ENCODE assay signal across 23 cellular contexts in the genomic region with DNA sequence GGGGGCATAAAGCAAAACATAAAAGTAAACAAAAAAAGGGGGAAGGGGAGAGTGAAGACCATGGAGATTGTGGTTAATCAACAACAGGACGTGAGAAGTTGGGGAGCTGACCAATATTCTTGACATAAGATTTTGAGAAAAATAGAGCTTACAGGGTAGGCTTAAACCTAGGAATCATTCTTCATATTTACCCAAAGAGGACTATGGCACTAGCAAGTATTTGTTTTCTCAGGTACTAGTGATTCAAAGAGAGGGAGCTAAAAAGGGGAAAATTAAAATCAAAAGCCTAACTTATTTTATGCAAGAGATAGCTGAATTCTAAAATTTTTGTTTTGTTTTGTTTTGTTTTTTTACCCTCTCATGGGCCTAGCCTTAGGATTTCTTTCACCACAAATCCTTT.
DNase-seq lines count a peak whose midpoint lies in the region; ATAC-seq and TF ChIP-seq lines count a peak whose summit lies in the region.
"Had no signal": no experiment of that assay in that cellular context is flagged by ENCODE, and none has a peak within 500 bp of the region (broad histone marks: within the 10 kb centered on the region; RNA-seq: fewer than 3 reads in every experiment).

No MANE protein-coding gene starts in this region.

- POLR2A ChIA-PET in CD4-positive, alpha-beta memory T cell (lab: Charles Lee; ENCODE audit: partially characterized antibody), result no interaction called here

- H3K27ac ChIP-seq in GM23338 (ENCODE audit: low read depth), result no peak overlapping the region
- H3K27ac ChIP-seq in CD4-positive, alpha-beta memory T cell (ENCODE audit: low read depth, low read length), result no peak overlapping the region
- H3K27ac ChIP-seq: A549; BLaER1 treated with 17β-estradiol and CSF1 and Interleukin-3, amounts not matched to agents 10 nM and 100 nM; GM23248 had no signal

- DNase-seq in GM23338 (ENCODE audit: low spot score) (no peak), endothelial cell (ENCODE audit: low spot score) (no peak), left lobe of liver (ENCODE audit: low spot score) (no peak), neural crest cell (ENCODE audit: low read depth, low spot score) (no peak), OCI-M2 (lab: John Stamatoyannopoulos, UW; ENCODE audit: unreplicated experiment) (no peak)
- no peak for DNase-seq in CD4-positive, alpha-beta memory T cell
- DNase-seq in stimulated activated naive CD8-positive, alpha-beta T cell treated with anti-CD3 and anti-CD28 coated beads, Interleukin-15, Interleukin-2, amounts not matched to agents 100 U/mL and 50 U/mL, for 24 hours, result no peak
- DNase-seq: 8988T; ACHN; AML-193; BE2C; Calu3; CD4-positive, alpha-beta T cell; COR-L47; DMS153; DND-41; GM23248; H9 had no signal

- no peaks in the 10 kb centered on the region for H3K79me2 ChIP-seq in GM23338 (replicated peaks; ENCODE audit: insufficient read depth)

- no peak overlapping the region for H3K4me3 Mint-ChIP-seq in GM23338
- no peak overlapping the region for H3K4me3 Mint-ChIP-seq in endothelial cell (ENCODE audit: unreplicated experiment)
- H3K4me3 Mint-ChIP-seq in neural crest cell, result no peak overlapping the region
- H3K4me3 Mint-ChIP-seq in CD4-positive, alpha-beta memory T cell, result no peak overlapping the region
- H3K4me3 Mint-ChIP-seq: CD14-positive monocyte; CD4-positive, alpha-beta T cell; H9 had no signal

- no peaks in the 10 kb centered on the region; the same call in 1 of the 2 replicates for H3K4me1 ChIP-seq in GM23338 (ENCODE audit: insufficient read depth)
- no peaks in the 10 kb centered on the region for H3K4me1 ChIP-seq in CD4-positive, alpha-beta memory T cell (ENCODE audit: insufficient read depth, low read length)
- H3K4me1 ChIP-seq: A549; BE2C; BLaER1 treated with 17β-estradiol and CSF1 and Interleukin-3, amounts not matched to agents 10 nM and 100 nM had no signal

- no peaks in the 10 kb centered on the region for H3K36me3 Mint-ChIP-seq in GM23338 (ENCODE audit: low read depth)
- no peaks in the 10 kb centered on the region for H3K36me3 Mint-ChIP-seq in endothelial cell (ENCODE audit: low read depth, unreplicated experiment)
- H3K36me3 Mint-ChIP-seq in neural crest cell (ENCODE audit: low read depth), result peaks cover 3% of the 10 kb centered on the region
- H3K36me3 Mint-ChIP-seq in CD4-positive, alpha-beta memory T cell, result no peaks in the 10 kb centered on the region
- H3K36me3 Mint-ChIP-seq: CD14-positive monocyte had no signal

- CTCF ChIA-PET in CD4-positive, alpha-beta memory T cell (lab: Charles Lee; ENCODE audit: partially characterized antibody), result interaction anchor here (0.7 kb wide), 1 partner anchor 8 kb away, joined by 3 read pairs; no protein-coding TSS in a partner anchor

- no peak overlapping the region for H3K4me2 ChIP-seq in GM23338
- H3K4me2 ChIP-seq: A549; BLaER1 treated with 17β-estradiol and CSF1 and Interleukin-3, amounts not matched to agents 10 nM and 100 nM had no signal

- no peaks in the 10 kb centered on the region for H3K9me2 ChIP-seq in GM23338 (ENCODE audit: insufficient read depth)

- no peaks in the 10 kb centered on the region for H3K9me3 ChIP-seq in CD4-positive, alpha-beta memory T cell (ENCODE audit: control insufficient read depth in 1 of 2, low read length in 2 of 2)
- H3K9me3 ChIP-seq: A549; BE2C; BLaER1 treated with 17β-estradiol and CSF1 and Interleukin-3, amounts not matched to agents 10 nM and 100 nM had no signal

- H3F3A ChIP-seq in GM23338 (replicated peaks; ENCODE audit: low read depth), result no peaks in the 10 kb centered on the region

- H3K9me3 Mint-ChIP-seq in GM23338 (no peaks in the 10 kb centered on the region), endothelial cell (ENCODE audit: unreplicated experiment) (no peaks in the 10 kb centered on the region), neural crest cell (no peaks in the 10 kb centered on the region)
- peaks cover 0 to 3% (median 0%) of the 10 kb centered on the region in 8 donors for H3K9me3 Mint-ChIP-seq in CD4-positive, alpha-beta memory T cell
- H3K9me3 Mint-ChIP-seq: H9 had no signal

- intact Hi-C loops in CD4-positive, alpha-beta memory T cell (cut with micrococcal nuclease), result no loop called here

- H4K20me1 ChIP-seq in GM23338 (replicated peaks; ENCODE audit: insufficient read depth), result no peaks in the 10 kb centered on the region
- H4K20me1 ChIP-seq: BLaER1 treated with 17β-estradiol and CSF1 and Interleukin-3, amounts not matched to agents 10 nM and 100 nM had no signal

- H2AFZ ChIP-seq in GM23338, result peak overlapping the region; percentile 66; the same call in 1 of the 2 replicates
- H2AFZ ChIP-seq: GM23248 had no signal

- H3K27ac Mint-ChIP-seq in GM23338, result peak overlapping the region; percentile 9; the same call in 1 of the 2 replicates
- H3K27ac Mint-ChIP-seq in endothelial cell (ENCODE audit: unreplicated experiment), result peak overlapping the region; percentile 80
- H3K27ac Mint-ChIP-seq in neural crest cell (ENCODE audit: unreplicated experiment), result peak overlapping the region; percentile 14
- no peak overlapping the region for H3K27ac Mint-ChIP-seq in CD4-positive, alpha-beta memory T cell
- H3K27ac Mint-ChIP-seq: CD14-positive monocyte; CD4-positive, alpha-beta T cell; H9 had no signal

- H3K27me3 Mint-ChIP-seq in GM23338 (ENCODE audit: insufficient read depth, low read depth, poor library complexity), result peaks cover 1% of the 10 kb centered on the region
- peaks cover 3% of the 10 kb centered on the region for H3K27me3 Mint-ChIP-seq in endothelial cell (ENCODE audit: unreplicated experiment)
- H3K27me3 Mint-ChIP-seq in neural crest cell (ENCODE audit: low read depth), result no peaks in the 10 kb centered on the region
- peaks cover 4 to 6% of the 10 kb centered on the region in 2 donors for H3K27me3 Mint-ChIP-seq in CD4-positive, alpha-beta memory T cell
- H3K27me3 Mint-ChIP-seq: CD4-positive, alpha-beta T cell had no signal

- no peaks in the 10 kb centered on the region for H3K36me3 ChIP-seq in GM23338 (ENCODE audit: insufficient read depth)
- no peaks in the 10 kb centered on the region for H3K36me3 ChIP-seq in CD4-positive, alpha-beta memory T cell (ENCODE audit: insufficient read depth, low read length)
- H3K36me3 ChIP-seq: BE2C; BLaER1 treated with 17β-estradiol and CSF1 and Interleukin-3, amounts not matched to agents 10 nM and 100 nM had no signal

- ATAC-seq in GM23338 (no peak), left lobe of liver (peak; percentile 68), HG03159 (IDR thresholded peaks at IDR 0.05; ENCODE audit: unreplicated experiment) (no peak)
- ATAC-seq in stimulated activated naive CD8-positive, alpha-beta T cell treated with anti-CD3 and anti-CD28 coated beads, Interleukin-15, Interleukin-2, amounts not matched to agents 100 U/mL and 50 U/mL, for 24 hours, result no peak
- ATAC-seq: A549, HCT116 had no signal

- H3K4me1 Mint-ChIP-seq in GM23338 (peaks cover 18% of the 10 kb centered on the region), endothelial cell (ENCODE audit: unreplicated experiment) (peaks cover 16% of the 10 kb centered on the region), neural crest cell (peaks cover 14% of the 10 kb centered on the region)
- no peaks in the 10 kb centered on the region for H3K4me1 Mint-ChIP-seq in CD4-positive, alpha-beta memory T cell
- H3K4me1 Mint-ChIP-seq: CD14-positive monocyte had no signal

- TF ChIP-seq CTCF in GM23338 (conservative IDR thresholded peaks at IDR 0.05; ENCODE audit: low read depth in 2 of 2) (no peak), endothelial cell (IDR thresholded peaks at IDR 0.05; ENCODE audit: unreplicated experiment) (no peak), neural crest cell (conservative IDR thresholded peaks at IDR 0.05) (no peak)

- H3K27me3 ChIP-seq in GM23338 (ENCODE audit: insufficient read depth), result no peaks in the 10 kb centered on the region
- H3K27me3 ChIP-seq in CD4-positive, alpha-beta memory T cell (ENCODE audit: insufficient read depth, low read length), result no peaks in the 10 kb centered on the region
- H3K27me3 ChIP-seq: BE2C; BLaER1 treated with 17β-estradiol and CSF1 and Interleukin-3, amounts not matched to agents 10 nM and 100 nM had no signal

- H3K4me3 ChIP-seq in GM23338, result no peak overlapping the region
- H3K4me3 ChIP-seq in CD4-positive, alpha-beta memory T cell (ENCODE audit: low read length in 2 of 2), result no peak overlapping the region
- H3K4me3 ChIP-seq: A549; BLaER1 treated with 17β-estradiol and CSF1 and Interleukin-3, amounts not matched to agents 10 nM and 100 nM; GM23248 had no signal

TF ChIP-seq in GM23338, 12 proteins besides CTCF, POLR2A, EP300 and RAD21 (continues in another document):
- TF ChIP-seq JUNB (IDR thresholded peaks at IDR 0.05; ENCODE audit: unreplicated experiment) (no peak), NANOG (IDR thresholded peaks at IDR 0.05; ENCODE audit: borderline replicate concordance) (no peak)
- TF ChIP-seq, protein P1, sequence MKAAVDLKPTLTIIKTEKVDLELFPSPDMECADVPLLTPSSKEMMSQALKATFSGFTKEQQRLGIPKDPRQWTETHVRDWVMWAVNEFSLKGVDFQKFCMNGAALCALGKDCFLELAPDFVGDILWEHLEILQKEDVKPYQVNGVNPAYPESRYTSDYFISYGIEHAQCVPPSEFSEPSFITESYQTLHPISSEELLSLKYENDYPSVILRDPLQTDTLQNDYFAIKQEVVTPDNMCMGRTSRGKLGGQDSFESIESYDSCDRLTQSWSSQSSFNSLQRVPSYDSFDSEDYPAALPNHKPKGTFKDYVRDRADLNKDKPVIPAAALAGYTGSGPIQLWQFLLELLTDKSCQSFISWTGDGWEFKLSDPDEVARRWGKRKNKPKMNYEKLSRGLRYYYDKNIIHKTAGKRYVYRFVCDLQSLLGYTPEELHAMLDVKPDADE (IDR thresholded peaks at IDR 0.05), result no peak

Comparison
In these comparisons a context has a peak if more than half of its experiments do, and no peak if none do; other contexts are left out.
1. H3K27ac Mint-ChIP-seq: peak in GM23338 (single experiment), endothelial cell (single experiment) and neural crest cell (single experiment); none in CD4-positive, alpha-beta memory T cell (0 of 7).